ENCODE assay signal across 1 cellular context in genomic region chr12:4538207-4539160, GRCh38.
TF ChIP-seq lines count a peak whose summit lies in the region.

A gene with protein sequence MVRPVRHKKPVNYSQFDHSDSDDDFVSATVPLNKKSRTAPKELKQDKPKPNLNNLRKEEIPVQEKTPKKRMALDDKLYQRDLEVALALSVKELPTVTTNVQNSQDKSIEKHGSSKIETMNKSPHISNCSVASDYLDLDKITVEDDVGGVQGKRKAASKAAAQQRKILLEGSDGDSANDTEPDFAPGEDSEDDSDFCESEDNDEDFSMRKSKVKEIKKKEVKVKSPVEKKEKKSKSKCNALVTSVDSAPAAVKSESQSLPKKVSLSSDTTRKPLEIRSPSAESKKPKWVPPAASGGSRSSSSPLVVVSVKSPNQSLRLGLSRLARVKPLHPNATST (plus strand): TSS chr12:4538890. CDS start chr12:4538940, 50 bp downstream.

TF ChIP-seq in HepG2, 621 proteins besides CTCF, POLR2A, EP300 and RAD21 (continued from another document):
- TF ChIP-seq ZNF264 (CRISPR knock-in tag; IDR thresholded peaks at IDR 0.05) (0 out of 2 replicates have a peak, but pooled peaks have one; percentile 6), ZFP90 (CRISPR knock-in tag; IDR thresholded peaks at IDR 0.05; ENCODE audit: borderline replicate concordance) (peak; percentile 74), ZNF3 (CRISPR knock-in tag; IDR thresholded peaks at IDR 0.05) (no peak), NFE2 (CRISPR knock-in tag; IDR thresholded peaks at IDR 0.05) (no peak), ZNF292 (CRISPR knock-in tag; IDR thresholded peaks at IDR 0.05; ENCODE audit: borderline replicate concordance, low read depth) (peak; percentile 41; the same call in 1 of the 2 replicates), ELF3 (CRISPR knock-in tag; IDR thresholded peaks at IDR 0.05) (peak; percentile 62; the same call in 1 of the 2 replicates), ZNF550 (CRISPR knock-in tag; IDR thresholded peaks at IDR 0.05; ENCODE audit: borderline replicate concordance) (no peak), ELF4 (CRISPR knock-in tag; IDR thresholded peaks at IDR 0.05; ENCODE audit: borderline replicate concordance) (peak; percentile 74; the same call in 1 of the 2 replicates), TRIM22 (IDR thresholded peaks at IDR 0.05) (no peak), TRIM24 (CRISPR knock-in tag; IDR thresholded peaks at IDR 0.05) (no peak), KAT8 (CRISPR knock-in tag; IDR thresholded peaks at IDR 0.05) (peak; percentile 98), ZNF788 (CRISPR knock-in tag; IDR thresholded peaks at IDR 0.05; ENCODE audit: borderline replicate concordance) (peak; percentile 69; the same call in 1 of the 2 replicates), MAFG (CRISPR knock-in tag; IDR thresholded peaks at IDR 0.05) (no peak), RELA (CRISPR knock-in tag; IDR thresholded peaks at IDR 0.05) (no peak), AHR (CRISPR knock-in tag; IDR thresholded peaks at IDR 0.05) (no peak), ZNF274 (CRISPR knock-in tag; IDR thresholded peaks at IDR 0.05) (no peak), XRCC5 (optimal IDR thresholded peaks at IDR 0.05; ENCODE audit: low read length) (peak; percentile 38)
- TF ChIP-seq, protein P1, sequence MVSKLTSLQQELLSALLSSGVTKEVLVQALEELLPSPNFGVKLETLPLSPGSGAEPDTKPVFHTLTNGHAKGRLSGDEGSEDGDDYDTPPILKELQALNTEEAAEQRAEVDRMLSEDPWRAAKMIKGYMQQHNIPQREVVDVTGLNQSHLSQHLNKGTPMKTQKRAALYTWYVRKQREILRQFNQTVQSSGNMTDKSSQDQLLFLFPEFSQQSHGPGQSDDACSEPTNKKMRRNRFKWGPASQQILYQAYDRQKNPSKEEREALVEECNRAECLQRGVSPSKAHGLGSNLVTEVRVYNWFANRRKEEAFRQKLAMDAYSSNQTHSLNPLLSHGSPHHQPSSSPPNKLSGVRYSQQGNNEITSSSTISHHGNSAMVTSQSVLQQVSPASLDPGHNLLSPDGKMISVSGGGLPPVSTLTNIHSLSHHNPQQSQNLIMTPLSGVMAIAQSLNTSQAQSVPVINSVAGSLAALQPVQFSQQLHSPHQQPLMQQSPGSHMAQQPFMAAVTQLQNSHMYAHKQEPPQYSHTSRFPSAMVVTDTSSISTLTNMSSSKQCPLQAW (CRISPR knock-in tag; IDR thresholded peaks at IDR 0.05) = peak; percentile 83; the same call in 1 of the 2 replicates
- TF ChIP-seq, protein P2, sequence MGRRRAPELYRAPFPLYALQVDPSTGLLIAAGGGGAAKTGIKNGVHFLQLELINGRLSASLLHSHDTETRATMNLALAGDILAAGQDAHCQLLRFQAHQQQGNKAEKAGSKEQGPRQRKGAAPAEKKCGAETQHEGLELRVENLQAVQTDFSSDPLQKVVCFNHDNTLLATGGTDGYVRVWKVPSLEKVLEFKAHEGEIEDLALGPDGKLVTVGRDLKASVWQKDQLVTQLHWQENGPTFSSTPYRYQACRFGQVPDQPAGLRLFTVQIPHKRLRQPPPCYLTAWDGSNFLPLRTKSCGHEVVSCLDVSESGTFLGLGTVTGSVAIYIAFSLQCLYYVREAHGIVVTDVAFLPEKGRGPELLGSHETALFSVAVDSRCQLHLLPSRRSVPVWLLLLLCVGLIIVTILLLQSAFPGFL (CRISPR knock-in tag; IDR thresholded peaks at IDR 0.05) = no peak
- TF ChIP-seq, protein P3, sequence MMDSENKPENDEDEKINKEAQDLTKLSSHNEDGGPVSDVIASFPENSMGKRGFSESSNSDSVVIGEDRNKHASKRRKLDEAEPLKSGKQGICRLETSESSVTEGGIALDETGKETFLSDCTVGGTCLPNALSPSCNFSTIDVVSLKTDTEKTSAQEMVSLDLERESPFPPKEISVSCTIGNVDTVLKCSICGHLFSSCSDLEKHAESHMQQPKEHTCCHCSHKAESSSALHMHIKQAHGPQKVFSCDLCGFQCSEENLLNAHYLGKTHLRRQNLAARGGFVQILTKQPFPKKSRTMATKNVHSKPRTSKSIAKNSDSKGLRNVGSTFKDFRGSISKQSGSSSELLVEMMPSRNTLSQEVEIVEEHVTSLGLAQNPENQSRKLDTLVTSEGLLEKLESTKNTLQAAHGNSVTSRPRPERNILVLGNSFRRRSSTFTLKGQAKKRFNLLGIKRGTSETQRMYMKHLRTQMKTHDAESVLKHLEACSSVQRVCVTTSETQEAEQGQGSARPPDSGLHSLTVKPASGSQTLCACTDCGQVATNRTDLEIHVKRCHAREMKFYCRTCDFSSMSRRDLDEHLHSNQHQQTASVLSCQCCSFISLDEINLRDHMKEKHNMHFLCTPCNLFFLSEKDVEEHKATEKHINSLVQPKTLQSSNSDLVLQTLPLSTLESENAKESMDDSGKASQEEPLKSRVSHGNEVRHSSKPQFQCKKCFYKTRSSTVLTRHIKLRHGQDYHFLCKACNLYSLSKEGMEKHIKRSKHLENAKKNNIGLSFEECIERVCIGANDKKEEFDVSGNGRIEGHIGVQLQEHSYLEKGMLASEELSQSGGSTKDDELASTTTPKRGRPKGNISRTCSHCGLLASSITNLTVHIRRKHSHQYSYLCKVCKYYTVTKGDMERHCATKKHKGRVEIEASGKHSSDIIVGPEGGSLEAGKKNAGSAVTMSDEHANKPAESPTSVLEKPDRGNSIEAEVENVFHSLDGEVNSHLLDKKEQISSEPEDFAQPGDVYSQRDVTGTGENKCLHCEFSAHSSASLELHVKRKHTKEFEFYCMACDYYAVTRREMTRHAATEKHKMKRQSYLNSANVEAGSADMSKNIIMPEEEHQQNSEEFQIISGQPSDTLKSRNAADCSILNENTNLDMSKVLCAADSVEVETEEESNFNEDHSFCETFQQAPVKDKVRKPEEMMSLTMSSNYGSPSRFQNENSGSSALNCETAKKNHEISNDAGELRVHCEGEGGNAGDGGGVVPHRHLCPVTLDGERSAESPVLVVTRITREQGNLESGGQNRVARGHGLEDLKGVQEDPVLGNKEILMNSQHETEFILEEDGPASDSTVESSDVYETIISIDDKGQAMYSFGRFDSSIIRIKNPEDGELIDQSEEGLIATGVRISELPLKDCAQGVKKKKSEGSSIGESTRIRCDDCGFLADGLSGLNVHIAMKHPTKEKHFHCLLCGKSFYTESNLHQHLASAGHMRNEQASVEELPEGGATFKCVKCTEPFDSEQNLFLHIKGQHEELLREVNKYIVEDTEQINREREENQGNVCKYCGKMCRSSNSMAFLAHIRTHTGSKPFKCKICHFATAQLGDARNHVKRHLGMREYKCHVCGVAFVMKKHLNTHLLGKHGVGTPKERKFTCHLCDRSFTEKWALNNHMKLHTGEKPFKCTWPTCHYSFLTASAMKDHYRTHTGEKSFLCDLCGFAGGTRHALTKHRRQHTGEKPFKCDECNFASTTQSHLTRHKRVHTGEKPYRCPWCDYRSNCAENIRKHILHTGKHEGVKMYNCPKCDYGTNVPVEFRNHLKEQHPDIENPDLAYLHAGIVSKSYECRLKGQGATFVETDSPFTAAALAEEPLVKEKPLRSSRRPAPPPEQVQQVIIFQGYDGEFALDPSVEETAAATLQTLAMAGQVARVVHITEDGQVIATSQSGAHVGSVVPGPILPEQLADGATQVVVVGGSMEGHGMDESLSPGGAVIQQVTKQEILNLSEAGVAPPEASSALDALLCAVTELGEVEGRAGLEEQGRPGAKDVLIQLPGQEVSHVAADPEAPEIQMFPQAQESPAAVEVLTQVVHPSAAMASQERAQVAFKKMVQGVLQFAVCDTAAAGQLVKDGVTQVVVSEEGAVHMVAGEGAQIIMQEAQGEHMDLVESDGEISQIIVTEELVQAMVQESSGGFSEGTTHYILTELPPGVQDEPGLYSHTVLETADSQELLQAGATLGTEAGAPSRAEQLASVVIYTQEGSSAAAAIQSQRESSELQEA (CRISPR knock-in tag; IDR thresholded peaks at IDR 0.05; ENCODE audit: not compliant biosample characterization) = no peak
- TF ChIP-seq, protein P4, sequence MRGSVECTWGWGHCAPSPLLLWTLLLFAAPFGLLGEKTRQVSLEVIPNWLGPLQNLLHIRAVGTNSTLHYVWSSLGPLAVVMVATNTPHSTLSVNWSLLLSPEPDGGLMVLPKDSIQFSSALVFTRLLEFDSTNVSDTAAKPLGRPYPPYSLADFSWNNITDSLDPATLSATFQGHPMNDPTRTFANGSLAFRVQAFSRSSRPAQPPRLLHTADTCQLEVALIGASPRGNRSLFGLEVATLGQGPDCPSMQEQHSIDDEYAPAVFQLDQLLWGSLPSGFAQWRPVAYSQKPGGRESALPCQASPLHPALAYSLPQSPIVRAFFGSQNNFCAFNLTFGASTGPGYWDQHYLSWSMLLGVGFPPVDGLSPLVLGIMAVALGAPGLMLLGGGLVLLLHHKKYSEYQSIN (CRISPR knock-in tag; IDR thresholded peaks at IDR 0.05; ENCODE audit: borderline replicate concordance) = no peak
